In the genomic region with DNA sequence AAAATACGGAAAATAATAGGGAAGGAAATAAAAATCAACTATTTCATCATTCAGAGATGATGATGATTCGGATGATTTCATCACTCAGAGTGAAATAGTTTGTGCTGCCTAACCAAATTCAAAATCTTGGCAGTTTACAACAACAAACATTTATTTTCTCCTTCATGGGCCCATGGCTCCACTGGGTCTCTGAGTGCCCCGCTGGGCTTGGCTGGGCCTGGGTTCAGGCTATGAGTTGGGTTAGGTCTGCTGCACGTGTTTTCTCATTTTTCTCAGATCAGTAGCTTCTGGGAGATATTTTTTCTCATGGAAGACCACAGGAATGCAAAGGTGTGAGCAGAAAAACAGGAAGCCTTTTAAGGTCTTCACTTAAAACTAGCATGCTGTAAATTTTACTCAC, we compare ENCODE assay signal across 25 cellular contexts. TPM values are rescaled to one million over a fixed set of nuclear protein-coding genes. Genes with fewer than 3 reads are reported as not detected.
DNase-seq lines count a peak whose midpoint lies in the region; ATAC-seq, FAIRE-seq and TF ChIP-seq lines count a peak whose summit lies in the region.
"Had no signal": no experiment of that assay in that cellular context is flagged by ENCODE, and none has a peak within 500 bp of the region (broad histone marks: within the 10 kb centered on the region; RNA-seq: fewer than 3 reads in every experiment).

No MANE protein-coding gene starts in this region.

- CTCF ChIA-PET in HepG2 (lab: Yijun Ruan, JAX; ENCODE audit: low intra/inter-chr PET ratio, low total read pairs), result no interaction called here
- CTCF ChIA-PET in activated naive CD4-positive, alpha-beta T cell treated with anti-CD3 and anti-CD28 coated beads for 36 hours (lab: Charles Lee), result no interaction called here

- POLR2A ChIA-PET in HepG2 (lab: Yijun Ruan, JAX), result no interaction called here

- no peaks in the 10 kb centered on the region for H3K36me3 Mint-ChIP-seq in activated naive CD4-positive, alpha-beta T cell treated with anti-CD3 and anti-CD28 coated beads for 36 hours (ENCODE audit: low read depth)
- H3K36me3 Mint-ChIP-seq: activated CD8-positive, alpha-beta memory T cell treated with anti-CD3 and anti-CD28 coated beads, Interleukin-2, amount 10 ng/mL, durations not matched to agents 7 days and 5 days had no signal

- no peaks in the 10 kb centered on the region for H4K20me1 ChIP-seq in HepG2 (ENCODE audit: insufficient read depth, low read length)

- BruUV-seq in HepG2 (replicated peaks; lab: Mats Ljungman, UMichigan), result no TSS peak

- TF ChIP-seq RAD21 in HepG2 (CRISPR knock-in tag; IDR thresholded peaks at IDR 0.05), result no peak

- DNase-seq in Caki2 (ENCODE audit: low read depth), result peak; percentile 79
- DNase-seq in RWPE2 (ENCODE audit: low spot score), result no peak
- no peak for DNase-seq in epithelial cell of prostate (ENCODE audit: low read depth, low spot score)
- no peak for DNase-seq in HepG2 (ENCODE audit: low spot score)
- DNase-seq in activated naive CD4-positive, alpha-beta T cell treated with anti-CD3 and anti-CD28 coated beads for 36 hours, result no peak
- DNase-seq in small intestine, result no peak
- DNase-seq: activated CD4-positive, CD25-positive, alpha-beta regulatory T cell treated with anti-CD3 and anti-CD28 coated beads, Interleukin-2, amount 50 U/mL, for 72 hours; activated CD8-positive, alpha-beta memory T cell treated with anti-CD3 and anti-CD28 coated beads, Interleukin-2, amount 10 ng/mL, durations not matched to agents 7 days and 5 days; activated effector memory CD4-positive, alpha-beta T cell treated with anti-CD3 and anti-CD28 coated beads, Interleukin-2, amount 50 U/mL, for 16 hours; anterior cingulate cortex; KG1; left lung; NCI-H1105; NCI-H2107; NCI-H69; stimulated activated CD4-positive, alpha-beta T cell treated with anti-CD3 and anti-CD28 coated beads, Interleukin-4, amount 100 ng/mL, for 1 hour; T-helper 9 cell had no signal

- ATAC-seq in RWPE2 (ENCODE audit: low read depth) (peak; percentile 30), HepG2 (no peak), GM21390 (IDR thresholded peaks at IDR 0.05; ENCODE audit: unreplicated experiment) (no peak), GM18868 (IDR thresholded peaks at IDR 0.05; ENCODE audit: unreplicated experiment) (no peak)
- ATAC-seq: activated CD8-positive, alpha-beta memory T cell treated with anti-CD3 and anti-CD28 coated beads, Interleukin-2, amount 10 ng/mL, durations not matched to agents 7 days and 5 days; GM12878; left lung had no signal

- no peak overlapping the region for H3K4me3 Mint-ChIP-seq in activated naive CD4-positive, alpha-beta T cell treated with anti-CD3 and anti-CD28 coated beads for 36 hours
- H3K4me3 Mint-ChIP-seq: activated CD8-positive, alpha-beta memory T cell treated with anti-CD3 and anti-CD28 coated beads, Interleukin-2, amount 10 ng/mL, durations not matched to agents 7 days and 5 days had no signal

- H3K4me3 ChIP-seq in RWPE2 (ENCODE audit: severe bottlenecking) (no peak overlapping the region), HepG2 (replicated peaks in 1 of 3; ENCODE audit: insufficient read depth in 1 of 3, low read depth in 2 of 3, low read length in 3 of 3) (no peak overlapping the region), small intestine (ENCODE audit: low read depth in 1 of 2, low read length in 2 of 2) (no peak overlapping the region)
- H3K4me3 ChIP-seq: coronary artery, GM12878, hepatocyte, left lung had no signal

- no peak overlapping the region for H3K9ac ChIP-seq in HepG2 (ENCODE audit: insufficient read depth, low read depth, low read length)

- no peak for TF ChIP-seq POLR2A in HepG2 (IDR thresholded peaks at IDR 0.05; ENCODE audit: insufficient read depth in 1 of 2, low read depth in 2 of 2, low read length in 2 of 2)

- H3K9me3 Mint-ChIP-seq in activated naive CD4-positive, alpha-beta T cell treated with anti-CD3 and anti-CD28 coated beads for 36 hours, result no peaks in the 10 kb centered on the region

- H3K4me1 ChIP-seq in RWPE2 (ENCODE audit: insufficient read depth, poor library complexity, severe bottlenecking) (peaks cover 34% of the 10 kb centered on the region), HepG2 (ENCODE audit: insufficient read depth, low read length) (peaks cover 23% of the 10 kb centered on the region), small intestine (ENCODE audit: control insufficient read depth in 2 of 2, insufficient read depth in 1 of 2, low read depth in 1 of 2, low read length in 1 of 2) (peaks cover 4 to 7% of the 10 kb centered on the region in 2 donors)

- no peak overlapping the region for H2AFZ ChIP-seq in HepG2 (ENCODE audit: low read length)
- H2AFZ ChIP-seq: hepatocyte had no signal

- no peaks in the 10 kb centered on the region for H3K36me3 ChIP-seq in RWPE2 (ENCODE audit: low read depth)
- no peaks in the 10 kb centered on the region for H3K36me3 ChIP-seq in HepG2 (replicated peaks in 1 of 2; ENCODE audit: control insufficient read depth in 1 of 2, insufficient read depth in 2 of 2, low read length in 2 of 2)
- H3K36me3 ChIP-seq in small intestine (ENCODE audit: control insufficient read depth in 2 of 2, insufficient read depth in 2 of 2, low read length in 2 of 2), result no peaks in the 10 kb centered on the region
- H3K36me3 ChIP-seq: left lung had no signal

- in situ Hi-C loops in Caki2 (cut with HindIII; ENCODE audit: low pct_unique_long_range_greater_than_20kb, low sequenced_read_pairs), result no loop called here
- in situ Hi-C loops in HepG2 (cut with HindIII; ENCODE audit: extremely low pct_ligation_motif_present, low pct_unique_long_range_greater_than_20kb), result no loop called here

- H3K27ac Mint-ChIP-seq in activated naive CD4-positive, alpha-beta T cell treated with anti-CD3 and anti-CD28 coated beads for 36 hours, result no peak overlapping the region
- H3K27ac Mint-ChIP-seq: activated CD8-positive, alpha-beta memory T cell treated with anti-CD3 and anti-CD28 coated beads, Interleukin-2, amount 10 ng/mL, durations not matched to agents 7 days and 5 days had no signal

- no peak for TF ChIP-seq EP300 in HepG2 (IDR thresholded peaks at IDR 0.05; ENCODE audit: low read depth in 2 of 2, low read length in 2 of 2)
- no peak for TF ChIP-seq EP300 in HepG2 (CRISPR knock-in tag; IDR thresholded peaks at IDR 0.05; ENCODE audit: borderline replicate concordance)

- H3K4me2 ChIP-seq in HepG2 (ENCODE audit: low read depth, low read length), result no peak overlapping the region
- H3K4me2 ChIP-seq: hepatocyte had no signal

- no peak for FAIRE-seq in HepG2 (lab: Jason Lieb, UNC)
- FAIRE-seq in small intestine (lab: Jason Lieb, UNC), result no peak
- FAIRE-seq: endothelial cell of umbilical vein, GM12878 had no signal

- intact Hi-C loops in HepG2 (cut with micrococcal nuclease; ENCODE audit: unreplicated experiment), result no loop called here
- intact Hi-C loops in activated naive CD4-positive, alpha-beta T cell treated with anti-CD3 and anti-CD28 coated beads for 36 hours (cut with micrococcal nuclease), result loop anchor here (5.0 kb wide), 1 partner anchor 393 kb away; a partner anchor contains a TSS

- no peaks in the 10 kb centered on the region for H3K27me3 Mint-ChIP-seq in activated naive CD4-positive, alpha-beta T cell treated with anti-CD3 and anti-CD28 coated beads for 36 hours (ENCODE audit: low read depth)
- H3K27me3 Mint-ChIP-seq: activated CD8-positive, alpha-beta memory T cell treated with anti-CD3 and anti-CD28 coated beads, Interleukin-2, amount 10 ng/mL, durations not matched to agents 7 days and 5 days had no signal

- TF ChIP-seq CTCF in RWPE2 (IDR thresholded peaks at IDR 0.05; ENCODE audit: poor library complexity, severe bottlenecking), result no peak
- no peak for TF ChIP-seq CTCF in HepG2 (CRISPR knock-in tag; IDR thresholded peaks at IDR 0.05)

- H3K27ac ChIP-seq in RWPE2 (ENCODE audit: poor library complexity, severe bottlenecking) (peak overlapping the region; percentile 71), epithelial cell of prostate (peak overlapping the region; percentile 80), HepG2 (ENCODE audit: extremely low read length, insufficient read depth, low read length) (no peak overlapping the region), small intestine (ENCODE audit: low read depth in 1 of 2, low read length in 1 of 2) (no peak overlapping the region)
- H3K27ac ChIP-seq: coronary artery, hepatocyte, HL-60, left lung had no signal

- H3K9me3 ChIP-seq in RWPE2 (ENCODE audit: severe bottlenecking) (no peaks in the 10 kb centered on the region), HepG2 (ENCODE audit: low read length) (no peaks in the 10 kb centered on the region), small intestine (ENCODE audit: control insufficient read depth, low read depth) (no peaks in the 10 kb centered on the region)
- H3K9me3 ChIP-seq: left lung had no signal

- peaks cover 16% of the 10 kb centered on the region for H3K4me1 Mint-ChIP-seq in activated naive CD4-positive, alpha-beta T cell treated with anti-CD3 and anti-CD28 coated beads for 36 hours (ENCODE audit: low read depth)

- H3K27me3 ChIP-seq in RWPE2 (ENCODE audit: insufficient read depth, poor library complexity, severe bottlenecking) (no peaks in the 10 kb centered on the region), HepG2 (ENCODE audit: control insufficient read depth in 1 of 2, insufficient read depth in 2 of 2, low read length in 2 of 2) (no peaks in the 10 kb centered on the region), small intestine (ENCODE audit: control insufficient read depth in 2 of 2, insufficient read depth in 2 of 2, low read length in 2 of 2) (no peaks in the 10 kb centered on the region)
- H3K27me3 ChIP-seq: hepatocyte, left lung had no signal

- 50% methylated on average over 4 of the region's 4 CpGs for WGBS in HepG2 (ENCODE audit: low lambda C conversion rate)
- WGBS in small intestine, 3 donors, result 73 to 85% (median 81%) methylated on average over 4 of the region's 4 CpGs

- H3K79me2 ChIP-seq in HepG2 (ENCODE audit: insufficient read depth, low read length), result no peaks in the 10 kb centered on the region
- H3K79me2 ChIP-seq: hepatocyte had no signal

RNA-seq across cellular contexts. Expression of a gene that starts 24.0 kb away (rescaled TPM):
- total RNA-seq in Caki2 (2014; rRNA removed; shearing (Covaris generic); ENCODE audit: low replicate concordance), result 10.7 and 11.9 TPM in 2 replicates
- total RNA-seq in HepG2 (2016; rRNA removed; fragmentation: Illumina TruSeq; extraction: Trizol), result 6.3 and 9.9 TPM in 2 replicates
- total RNA-seq in HepG2 (2016; cell fraction: cytosol; rRNA removed; fragmentation: Illumina TruSeq; extraction: Trizol; ENCODE audit: low read depth), result 0.61 and 0.71 TPM in 2 replicates
- total RNA-seq in HepG2 (2016; cell fraction: insoluble cytoplasmic fraction; rRNA removed; fragmentation: Illumina TruSeq; extraction: Trizol), result 4.8 and 10.3 TPM in 2 replicates
- total RNA-seq in HepG2 (2016; cell fraction: membrane; rRNA removed; fragmentation: Illumina TruSeq; extraction: Trizol), result 1.6 and 1.9 TPM in 2 replicates
- total RNA-seq in HepG2 (2016; cell fraction: nucleus; rRNA removed; fragmentation: Illumina TruSeq; extraction: Trizol), result 10.2 and 11.2 TPM in 2 replicates
- polyA plus RNA-seq in HepG2 (2011; rRNA removed), result 23.0 TPM in 2 replicates
- polyA plus RNA-seq in HepG2 (2011; cell fraction: cytosol; rRNA removed), result 15.6 and 23.7 TPM in 2 replicates
- polyA plus RNA-seq in HepG2 (2011; cell fraction: nucleus; rRNA removed), result 3.3 and 3.7 TPM in 2 replicates
- polyA plus RNA-seq in HepG2 (2012), result 7.4 and 10.0 TPM in 2 replicates
- polyA plus RNA-seq in HepG2 (2016; cell fraction: cytosol; fragmentation: Illumina TruSeq; extraction: Trizol; ENCODE audit: low read depth), result 0.38 and 0.44 TPM in 2 replicates
- 4.3 and 4.4 TPM in 2 replicates for polyA plus RNA-seq in HepG2 (2016; cell fraction: insoluble cytoplasmic fraction; fragmentation: Illumina TruSeq; extraction: Trizol; ENCODE audit: low read depth)
- 0.86 and 1.0 TPM in 2 replicates for polyA plus RNA-seq in HepG2 (2016; cell fraction: membrane; fragmentation: Illumina TruSeq; extraction: Trizol; ENCODE audit: low read depth)
- polyA plus RNA-seq in HepG2 (2016; cell fraction: nucleus; fragmentation: Illumina TruSeq; extraction: Trizol; ENCODE audit: insufficient read depth, low read depth), result 12.6 and 13.5 TPM in 2 replicates
- polyA minus RNA-seq in HepG2 (2011; rRNA and poly(A)+ RNA removed; ENCODE audit: low replicate concordance), result 0.33 and 45.9 TPM in 2 replicates
- polyA minus RNA-seq in HepG2 (2011; cell fraction: cytosol; rRNA and poly(A)+ RNA removed), result 11.8 and 15.6 TPM in 2 replicates
- 5.0 and 9.2 TPM in 2 replicates for polyA minus RNA-seq in HepG2 (2011; cell fraction: nucleus; rRNA and poly(A)+ RNA removed)
- 1 to 10 TPM; 2.9 to 3.0 TPM for total RNA-seq in activated naive CD4-positive, alpha-beta T cell treated with anti-CD3 and anti-CD28 coated beads for 36 hours
- polyA plus RNA-seq in small intestine, result 10 to 100 TPM; 33.0 to 38.0 (median 35.7) TPM

RNA-seq across cellular contexts. Expression of a gene that starts 54.9 kb away (rescaled TPM):
- not detected in 2 replicates for total RNA-seq in Caki2 (2014; rRNA removed; shearing (Covaris generic); ENCODE audit: low replicate concordance)
- not detected in 2 replicates for total RNA-seq in HepG2 (2016; rRNA removed; fragmentation: Illumina TruSeq; extraction: Trizol)
- not detected in 2 replicates for total RNA-seq in HepG2 (2016; cell fraction: cytosol; rRNA removed; fragmentation: Illumina TruSeq; extraction: Trizol; ENCODE audit: low read depth)
- total RNA-seq in HepG2 (2016; cell fraction: insoluble cytoplasmic fraction; rRNA removed; fragmentation: Illumina TruSeq; extraction: Trizol), result not detected in 2 replicates
- total RNA-seq in HepG2 (2016; cell fraction: membrane; rRNA removed; fragmentation: Illumina TruSeq; extraction: Trizol), result not detected in 2 replicates
- not detected in 2 replicates for total RNA-seq in HepG2 (2016; cell fraction: nucleus; rRNA removed; fragmentation: Illumina TruSeq; extraction: Trizol)
- polyA plus RNA-seq in HepG2 (2011; rRNA removed) (0.17 and 0.22 TPM in 2 replicates), small intestine (under 1 TPM in 2 of 3 donors, not detected in 1; 0.03 to 0.54 TPM)
- polyA plus RNA-seq in HepG2 (2011; cell fraction: cytosol; rRNA removed), result 0.08 and 0.20 TPM in 2 replicates
- polyA plus RNA-seq in HepG2 (2011; cell fraction: nucleus; rRNA removed), result 0.36 TPM in 1 of 2 replicates, not detected in the other
- polyA plus RNA-seq in HepG2 (2012), result 0.12 TPM in 1 of 2 replicates, not detected in the other
- not detected in 2 replicates for polyA plus RNA-seq in HepG2 (2016; cell fraction: cytosol; fragmentation: Illumina TruSeq; extraction: Trizol; ENCODE audit: low read depth)
- polyA plus RNA-seq in HepG2 (2016; cell fraction: insoluble cytoplasmic fraction; fragmentation: Illumina TruSeq; extraction: Trizol; ENCODE audit: low read depth), result not detected in 2 replicates
- polyA plus RNA-seq in HepG2 (2016; cell fraction: membrane; fragmentation: Illumina TruSeq; extraction: Trizol; ENCODE audit: low read depth), result not detected in 2 replicates
- not detected in 2 replicates for polyA plus RNA-seq in HepG2 (2016; cell fraction: nucleus; fragmentation: Illumina TruSeq; extraction: Trizol; ENCODE audit: insufficient read depth, low read depth)
- polyA minus RNA-seq in HepG2 (2011; rRNA and poly(A)+ RNA removed; ENCODE audit: low replicate concordance), result not detected in 2 replicates
- polyA minus RNA-seq in HepG2 (2011; cell fraction: cytosol; rRNA and poly(A)+ RNA removed), result not detected in 2 replicates
- 1.1 TPM in 1 of 2 replicates, not detected in the other for polyA minus RNA-seq in HepG2 (2011; cell fraction: nucleus; rRNA and poly(A)+ RNA removed)
- total RNA-seq in activated naive CD4-positive, alpha-beta T cell treated with anti-CD3 and anti-CD28 coated beads for 36 hours, result 1 to 10 TPM in 1 of 2 experiments, under 1 TPM in 1; 0.81 to 1.1 TPM
- total RNA-seq: endothelial cell of umbilical vein, SK-MEL-5 had no signal
- polyA plus RNA-seq: endothelial cell of umbilical vein had no signal

Comparison
In these comparisons a context has a peak if more than half of its experiments do, and no peak if none do; other contexts are left out.
1. H3K27ac ChIP-seq: peak in RWPE2 (single experiment) and epithelial cell of prostate (single experiment); none in HepG2 (single experiment) and small intestine (0 of 2).